11 cellular contexts compared by ENCODE assay signal in the genomic region with DNA sequence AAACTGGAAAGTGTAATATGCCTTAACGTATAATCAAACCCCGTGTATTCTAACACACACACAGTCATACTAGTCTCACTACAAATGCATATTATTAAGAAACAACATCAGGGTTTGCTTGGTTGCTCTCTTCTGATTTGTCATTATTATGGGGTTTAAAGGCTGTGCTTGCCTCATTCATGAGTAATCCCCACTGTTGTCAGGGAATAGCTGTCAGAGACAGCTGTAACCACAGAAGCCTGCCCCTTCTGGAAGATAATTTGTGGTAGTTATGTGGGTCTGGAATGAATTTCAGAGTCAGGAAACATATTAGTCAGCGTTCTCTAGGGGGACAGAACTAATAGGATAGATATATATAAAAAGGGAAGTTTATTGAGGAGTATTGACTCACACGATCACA.
DNase-seq lines count a peak whose midpoint lies in the region; ATAC-seq lines count a peak whose summit lies in the region.
"Had no signal": no experiment of that assay in that cellular context is flagged by ENCODE, and none has a peak within 500 bp of the region (broad histone marks: within the 10 kb centered on the region; RNA-seq: fewer than 3 reads in every experiment).

No MANE protein-coding gene starts in this region.

- DNase-seq in LHCN-M2 (ENCODE audit: low read depth) (peak; percentile 99), amniotic stem cell (lab: John Stamatoyannopoulos, UW) (peak; percentile 88), iris pigment epithelial cell (ENCODE audit: low read depth) (peak; percentile 86), medulla oblongata (ENCODE audit: extremely low spot score) (no peak)
- no peak for DNase-seq in stimulated activated CD4-positive, alpha-beta T cell treated with anti-CD3 and anti-CD28 coated beads, Interleukin-2, amount 100 ng/mL, for 24 hours
- DNase-seq: activated CD4-positive, alpha-beta T cell treated with anti-CD3 and anti-CD28 coated beads for 4 hours; NCI-H524; stimulated activated naive CD8-positive, alpha-beta T cell treated with anti-CD3 and anti-CD28 coated beads, Interleukin-15, Interleukin-2, amounts not matched to agents 100 U/mL and 50 U/mL, for 24 hours had no signal

- peak overlapping the region; percentile 40 for H3K27ac ChIP-seq in temporal lobe (ENCODE audit: low read depth, low read length)

- no peak for ATAC-seq in HG03135 (IDR thresholded peaks at IDR 0.05; ENCODE audit: unreplicated experiment)
- ATAC-seq: GM12878; stimulated activated naive CD8-positive, alpha-beta T cell treated with anti-CD3 and anti-CD28 coated beads, Interleukin-15, Interleukin-2, amounts not matched to agents 100 U/mL and 50 U/mL, for 24 hours had no signal

Comparison
In these comparisons a context has a peak if more than half of its experiments do, and no peak if none do; other contexts are left out.
1. DNase-seq: peak in LHCN-M2 (single experiment), amniotic stem cell (single experiment) and iris pigment epithelial cell (single experiment); none in stimulated activated CD4-positive, alpha-beta T cell treated with anti-CD3 and anti-CD28 coated beads, Interleukin-2, amount 100 ng/mL, for 24 hours (0 of 2) and medulla oblongata (single experiment).